In the genomic region with DNA sequence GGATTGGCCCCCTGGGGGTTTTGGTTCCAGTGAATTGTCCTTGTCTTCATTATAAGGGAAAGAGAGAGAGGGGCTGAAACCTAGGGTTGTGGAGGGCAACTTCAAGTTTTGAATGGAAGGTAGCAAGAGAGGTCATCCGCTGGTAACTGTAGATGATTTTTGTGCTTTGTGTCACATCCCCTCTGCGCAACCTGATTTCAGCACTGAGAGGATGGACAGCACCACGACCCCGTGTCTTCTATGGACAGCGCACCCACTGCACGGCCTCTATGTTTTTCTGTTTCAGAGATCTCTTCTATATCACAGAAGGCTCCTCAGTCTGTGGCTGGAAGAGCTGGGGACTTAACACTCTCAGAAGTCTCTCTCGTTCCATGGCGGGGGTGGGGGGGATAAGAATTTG, we compare ENCODE assay signal across 12 cellular contexts.
DNase-seq lines count a peak whose midpoint lies in the region; ATAC-seq and TF ChIP-seq lines count a peak whose summit lies in the region.
"Had no signal": no experiment of that assay in that cellular context is flagged by ENCODE, and none has a peak within 500 bp of the region (broad histone marks: within the 10 kb centered on the region; RNA-seq: fewer than 3 reads in every experiment).

No MANE protein-coding gene starts in this region.

- no peak for ATAC-seq in activated CD4-positive, alpha-beta T cell treated with anti-CD3 and anti-CD28 coated beads for 36 hours
- no peak for ATAC-seq in activated CD8-positive, alpha-beta T cell treated with anti-CD3 and anti-CD28 coated beads for 36 hours
- ATAC-seq in left lung (peak; percentile 21), HG03095 (IDR thresholded peaks at IDR 0.05; ENCODE audit: unreplicated experiment) (no peak), GM18519 (IDR thresholded peaks at IDR 0.05; ENCODE audit: low FRiP score, unreplicated experiment) (no peak)

- no peaks in the 10 kb centered on the region for H3K36me3 Mint-ChIP-seq in activated CD4-positive, alpha-beta T cell treated with anti-CD3 and anti-CD28 coated beads for 36 hours (ENCODE audit: low read depth)
- no peaks in the 10 kb centered on the region for H3K36me3 Mint-ChIP-seq in activated CD8-positive, alpha-beta T cell treated with anti-CD3 and anti-CD28 coated beads for 36 hours (ENCODE audit: low read depth)

- no peaks in the 10 kb centered on the region for H3K4me1 Mint-ChIP-seq in activated CD4-positive, alpha-beta T cell treated with anti-CD3 and anti-CD28 coated beads for 36 hours
- H3K4me1 Mint-ChIP-seq in activated CD8-positive, alpha-beta T cell treated with anti-CD3 and anti-CD28 coated beads for 36 hours (ENCODE audit: low read depth), result no peaks in the 10 kb centered on the region

- POLR2A ChIA-PET in activated CD4-positive, alpha-beta T cell treated with anti-CD3 and anti-CD28 coated beads for 36 hours (lab: Charles Lee), result no interaction called here
- POLR2A ChIA-PET in activated CD8-positive, alpha-beta T cell treated with anti-CD3 and anti-CD28 coated beads for 36 hours (lab: Charles Lee), result no interaction called here

- peaks cover 20% of the 10 kb centered on the region for H3K27me3 Mint-ChIP-seq in activated CD4-positive, alpha-beta T cell treated with anti-CD3 and anti-CD28 coated beads for 36 hours
- H3K27me3 Mint-ChIP-seq in activated CD8-positive, alpha-beta T cell treated with anti-CD3 and anti-CD28 coated beads for 36 hours, result peaks cover 21% of the 10 kb centered on the region

- CTCF ChIA-PET in activated CD4-positive, alpha-beta T cell treated with anti-CD3 and anti-CD28 coated beads for 36 hours (lab: Charles Lee), result no interaction called here
- CTCF ChIA-PET in activated CD8-positive, alpha-beta T cell treated with anti-CD3 and anti-CD28 coated beads for 36 hours (lab: Charles Lee), result no interaction called here

- no peak for TF ChIP-seq CTCF in activated CD8-positive, alpha-beta T cell treated with anti-CD3 and anti-CD28 coated beads for 36 hours (IDR thresholded peaks at IDR 0.05)
- TF ChIP-seq CTCF in left lung (IDR thresholded peaks at IDR 0.05), result no peak

- no peaks in the 10 kb centered on the region for H3K4me1 ChIP-seq in left lung

- DNase-seq in activated CD4-positive, alpha-beta T cell treated with anti-CD3 and anti-CD28 coated beads for 36 hours, result peak; percentile 42
- DNase-seq in activated CD4-positive, alpha-beta T cell treated with anti-CD3 and anti-CD28 coated beads for 1 hour, result no peak
- DNase-seq in HuH-7.5 (ENCODE audit: low spot score), result peak; percentile 16
- peak; percentile 43 for DNase-seq in activated CD8-positive, alpha-beta T cell treated with anti-CD3 and anti-CD28 coated beads for 36 hours
- no peak for DNase-seq in left lung
- DNase-seq in SKM-1 treated with dmso at 0.1 percent for 144 hours (lab: John Stamatoyannopoulos, UW; ENCODE audit: unreplicated experiment), result no peak
- DNase-seq: activated effector memory CD4-positive, alpha-beta T cell treated with anti-CD3 and anti-CD28 coated beads, Interleukin-2, amount 50 U/mL, for 16 hours; GF-D8; NCI-H1436 had no signal

- no peaks in the 10 kb centered on the region for H3K9me3 Mint-ChIP-seq in activated CD4-positive, alpha-beta T cell treated with anti-CD3 and anti-CD28 coated beads for 36 hours (ENCODE audit: low read depth)
- H3K9me3 Mint-ChIP-seq in activated CD8-positive, alpha-beta T cell treated with anti-CD3 and anti-CD28 coated beads for 36 hours, result no peaks in the 10 kb centered on the region

- H3K9me3 ChIP-seq in left lung, result no peaks in the 10 kb centered on the region

- no peaks in the 10 kb centered on the region for H3K36me3 ChIP-seq in left lung

- H3K27ac ChIP-seq in left lung, result no peak overlapping the region
- H3K27ac ChIP-seq: coronary artery had no signal

- H3K4me3 Mint-ChIP-seq in activated CD4-positive, alpha-beta T cell treated with anti-CD3 and anti-CD28 coated beads for 36 hours, result no peak overlapping the region
- no peak overlapping the region for H3K4me3 Mint-ChIP-seq in activated CD8-positive, alpha-beta T cell treated with anti-CD3 and anti-CD28 coated beads for 36 hours

- intact Hi-C loops in activated CD4-positive, alpha-beta T cell treated with anti-CD3 and anti-CD28 coated beads for 36 hours (cut with DNase I, micrococcal nuclease), result no loop called here
- intact Hi-C loops in activated CD8-positive, alpha-beta T cell treated with anti-CD3 and anti-CD28 coated beads for 36 hours (cut with micrococcal nuclease), result no loop called here
- intact Hi-C loops in left lung (cut with DNase I), result no loop called here

- no peak overlapping the region for H3K4me3 ChIP-seq in left lung
- H3K4me3 ChIP-seq: coronary artery had no signal

- no peak overlapping the region for H3K27ac Mint-ChIP-seq in activated CD4-positive, alpha-beta T cell treated with anti-CD3 and anti-CD28 coated beads for 36 hours
- H3K27ac Mint-ChIP-seq in activated CD8-positive, alpha-beta T cell treated with anti-CD3 and anti-CD28 coated beads for 36 hours, result no peak overlapping the region

- peaks cover 0 to 8% of the 10 kb centered on the region in 2 donors for H3K27me3 ChIP-seq in left lung

Comparison
In these comparisons a context has a peak if more than half of its experiments do, and no peak if none do; other contexts are left out.
1. DNase-seq: peak in activated CD4-positive, alpha-beta T cell treated with anti-CD3 and anti-CD28 coated beads for 36 hours (single experiment), HuH-7.5 (single experiment) and activated CD8-positive, alpha-beta T cell treated with anti-CD3 and anti-CD28 coated beads for 36 hours (single experiment); none in activated CD4-positive, alpha-beta T cell treated with anti-CD3 and anti-CD28 coated beads for 1 hour (single experiment), left lung (0 of 2) and SKM-1 treated with dmso at 0.1 percent for 144 hours (single experiment).